8 cellular contexts compared by ENCODE assay signal in the genomic region with DNA sequence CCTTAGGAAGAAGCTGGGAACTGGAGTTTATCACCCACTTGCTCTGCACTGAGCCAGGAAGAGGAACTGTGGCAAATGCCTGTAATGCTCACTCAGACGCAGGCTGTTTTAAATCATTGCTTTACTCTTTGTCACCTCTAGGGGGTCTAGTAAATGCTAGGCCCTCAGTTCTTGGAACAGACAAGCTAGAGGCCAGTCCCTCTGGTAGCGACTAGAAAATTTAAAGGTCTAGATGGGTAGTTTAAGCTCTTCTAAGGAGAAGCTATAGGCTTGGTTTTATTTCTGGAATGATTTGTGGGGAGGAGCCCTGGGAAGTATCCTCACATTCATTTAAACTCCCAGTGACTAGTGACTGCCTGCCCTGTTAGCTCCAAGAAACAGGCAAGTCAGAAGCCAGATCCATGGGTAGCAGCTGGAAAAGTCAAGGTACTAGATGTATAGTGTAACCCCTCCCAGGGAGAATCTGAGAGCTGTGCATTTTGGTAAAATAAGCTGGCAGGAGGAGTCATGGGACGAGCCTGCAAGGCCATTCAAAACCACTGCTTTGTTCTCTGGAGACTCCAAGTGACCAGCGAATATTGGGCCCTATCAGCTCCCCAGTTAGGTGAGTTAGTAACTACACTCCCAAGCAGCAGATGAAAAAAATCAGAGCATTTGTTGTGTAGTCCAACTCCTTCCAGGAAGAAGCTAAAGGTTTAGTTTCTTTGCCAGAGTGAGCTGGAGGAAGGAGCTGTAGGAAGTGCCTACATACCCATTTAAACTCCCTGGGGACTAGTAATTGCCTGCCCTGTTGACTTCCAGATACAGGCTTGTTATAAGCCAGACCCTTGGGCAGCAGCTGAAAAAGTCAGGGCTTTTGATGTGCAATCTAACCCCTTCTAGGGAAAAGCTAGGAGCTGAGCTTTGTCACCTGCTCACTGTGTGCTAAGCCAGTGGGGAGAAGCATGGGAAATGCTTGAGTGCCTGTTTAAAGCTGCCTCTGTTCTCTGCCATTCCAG.
DNase-seq lines count a peak whose midpoint lies in the region; ATAC-seq lines count a peak whose summit lies in the region.

No MANE protein-coding gene starts in this region.

- DNase-seq in DMS153 (lab: John Stamatoyannopoulos, UW): peak; percentile 59
- DNase-seq in SW480 (ENCODE audit: low spot score): peak; percentile 36
- DNase-seq in mesenteric fat pad (ENCODE audit: low spot score): no peak
- no peak for DNase-seq in activated CD4-positive, alpha-beta memory T cell treated with anti-CD3 and anti-CD28 coated beads for 36 hours
- no peak for DNase-seq in NCI-H510A (lab: John Stamatoyannopoulos, UW)
- DNase-seq in NK-92 treated with Interleukin-12 subunit alpha and Interleukin-12 subunit beta, amount 100 ng/mL, for 24 hours (lab: John Stamatoyannopoulos, UW): no peak

- no peaks in the 10 kb centered on the region for H3K4me1 Mint-ChIP-seq in activated CD4-positive, alpha-beta memory T cell treated with anti-CD3 and anti-CD28 coated beads for 36 hours (ENCODE audit: low read depth)

- H3K9me3 Mint-ChIP-seq in activated CD4-positive, alpha-beta memory T cell treated with anti-CD3 and anti-CD28 coated beads for 36 hours: peaks cover 16% of the 10 kb centered on the region

- intact Hi-C loops in activated CD4-positive, alpha-beta memory T cell treated with anti-CD3 and anti-CD28 coated beads for 36 hours (cut with micrococcal nuclease): no loop called here

- H3K4me3 Mint-ChIP-seq in activated CD4-positive, alpha-beta memory T cell treated with anti-CD3 and anti-CD28 coated beads for 36 hours: no peak overlapping the region

- no peak overlapping the region for H3K27ac Mint-ChIP-seq in activated CD4-positive, alpha-beta memory T cell treated with anti-CD3 and anti-CD28 coated beads for 36 hours

- peaks cover 1% of the 10 kb centered on the region for H3K27me3 Mint-ChIP-seq in activated CD4-positive, alpha-beta memory T cell treated with anti-CD3 and anti-CD28 coated beads for 36 hours

- ATAC-seq in GM19372 (IDR thresholded peaks at IDR 0.05; ENCODE audit: low read depth, unreplicated experiment) (peak; percentile 77), HG03342 (IDR thresholded peaks at IDR 0.05; ENCODE audit: unreplicated experiment) (peak; percentile 98)

- POLR2A ChIA-PET in activated CD4-positive, alpha-beta memory T cell treated with anti-CD3 and anti-CD28 coated beads for 36 hours (lab: Charles Lee): no interaction called here

- no peaks in the 10 kb centered on the region for H3K36me3 Mint-ChIP-seq in activated CD4-positive, alpha-beta memory T cell treated with anti-CD3 and anti-CD28 coated beads for 36 hours

- CTCF ChIA-PET in activated CD4-positive, alpha-beta memory T cell treated with anti-CD3 and anti-CD28 coated beads for 36 hours (lab: Charles Lee): interaction anchor here (1.7 kb wide), 1 partner anchor 16 kb away, joined by 4 read pairs; no protein-coding TSS in a partner anchor

Comparison
In these comparisons a context has a peak if more than half of its experiments do, and no peak if none do; other contexts are left out.
1. DNase-seq: peak in DMS153 (single experiment) and SW480 (single experiment); none in mesenteric fat pad (single experiment), activated CD4-positive, alpha-beta memory T cell treated with anti-CD3 and anti-CD28 coated beads for 36 hours (single experiment), NCI-H510A (single experiment) and NK-92 treated with Interleukin-12 subunit alpha and Interleukin-12 subunit beta, amount 100 ng/mL, for 24 hours (single experiment).